Comparison of ENCODE assay signal across 21 cellular contexts in genomic region chr6:44333942-44334341, GRCh38. TPM values are rescaled to one million over a fixed set of nuclear protein-coding genes. Genes with fewer than 3 reads are reported as not detected.
A peak's percentile ranks its signal among the peaks of the same experiment; 100 is the strongest.
DNase-seq lines count a peak whose midpoint lies in the region; ATAC-seq and TF ChIP-seq lines count a peak whose summit lies in the region.
"Had no signal": no experiment of that assay in that cellular context is flagged by ENCODE, and none has a peak within 500 bp of the region (broad histone marks: within the 10 kb centered on the region; RNA-seq: fewer than 3 reads in every experiment).

No MANE protein-coding gene starts in this region.

- no peaks in the 10 kb centered on the region for H3K9me3 ChIP-seq in upper lobe of right lung

- H4K20me1 ChIP-seq in GM23338 (replicated peaks; ENCODE audit: insufficient read depth), result no peaks in the 10 kb centered on the region

- no peaks in the 10 kb centered on the region for H3K36me3 Mint-ChIP-seq in GM23338 (ENCODE audit: low read depth)
- H3K36me3 Mint-ChIP-seq: T-cell had no signal

- TF ChIP-seq CTCF in upper lobe of right lung (IDR thresholded peaks at IDR 0.05), result no peak
- no peak for TF ChIP-seq CTCF in GM23338 (conservative IDR thresholded peaks at IDR 0.05; ENCODE audit: low read depth in 2 of 2)
- no peak for TF ChIP-seq CTCF in GM10266 (IDR thresholded peaks at IDR 0.05; ENCODE audit: control insufficient read depth, insufficient read depth, low read depth, missing control alignments)

- no peaks in the 10 kb centered on the region for H3K79me2 ChIP-seq in GM23338 (replicated peaks; ENCODE audit: insufficient read depth)

- H3K4me1 ChIP-seq in upper lobe of right lung, result no peaks in the 10 kb centered on the region
- peaks cover 17% of the 10 kb centered on the region for H3K4me1 ChIP-seq in GM23338 (ENCODE audit: insufficient read depth)

- no peak overlapping the region for H3K4me2 ChIP-seq in GM23338

- peaks cover 2% of the 10 kb centered on the region for H3K27me3 Mint-ChIP-seq in GM23338 (ENCODE audit: insufficient read depth, low read depth, poor library complexity)

- no peaks in the 10 kb centered on the region for H3K36me3 ChIP-seq in upper lobe of right lung
- no peaks in the 10 kb centered on the region for H3K36me3 ChIP-seq in GM23338 (ENCODE audit: insufficient read depth)

- H3K27me3 ChIP-seq in upper lobe of right lung (peaks cover 20% of the 10 kb centered on the region), GM23338 (ENCODE audit: insufficient read depth) (no peaks in the 10 kb centered on the region)

- H2AFZ ChIP-seq in GM23338, result no peak overlapping the region

- no peaks in the 10 kb centered on the region for H3F3A ChIP-seq in GM23338 (replicated peaks; ENCODE audit: low read depth)

- H3K27ac Mint-ChIP-seq in GM23338, result no peak overlapping the region
- H3K27ac Mint-ChIP-seq: T-cell had no signal

- intact Hi-C loops in upper lobe of right lung (cut with DNase I), result no loop called here

- ATAC-seq in left lobe of liver (peak; percentile 53), upper lobe of right lung (peak; percentile 50), GM23338 (no peak)
- ATAC-seq: T-cell had no signal

- H3K27ac ChIP-seq in upper lobe of right lung (no peak overlapping the region), GM23338 (ENCODE audit: low read depth) (no peak overlapping the region)
- H3K27ac ChIP-seq: 22Rv1, RWPE1 had no signal

- no peak overlapping the region for H3K4me3 Mint-ChIP-seq in GM23338
- H3K4me3 Mint-ChIP-seq: T-cell had no signal

- H3K9me2 ChIP-seq in GM23338 (ENCODE audit: insufficient read depth), result 0 out of 2 replicates have a peak, but pooled peaks cover 8% of the 10 kb centered on the region

- no peaks in the 10 kb centered on the region for H3K9me3 Mint-ChIP-seq in GM23338
- H3K9me3 Mint-ChIP-seq: T-cell had no signal

- peaks cover 17% of the 10 kb centered on the region for H3K4me1 Mint-ChIP-seq in GM23338
- H3K4me1 Mint-ChIP-seq: T-cell had no signal

- DNase-seq in SIG-M5 treated with dmso at 0.1 percent for 504 hours (lab: John Stamatoyannopoulos, UW; ENCODE audit: unreplicated experiment) (peak; percentile 27), SIG-M5 (lab: John Stamatoyannopoulos, UW) (no peak), NOMO-1 treated with dmso at 0.1 percent for 144 hours (lab: John Stamatoyannopoulos, UW; ENCODE audit: unreplicated experiment) (peak; percentile 55), left lobe of liver (ENCODE audit: low spot score) (no peak), upper lobe of right lung (no peak), GM23338 (ENCODE audit: low spot score) (no peak), GM10266 (ENCODE audit: extremely low spot score) (no peak), NCI-H69 (lab: John Stamatoyannopoulos, UW) (no peak)
- DNase-seq: DMS153, EL, IMR-90, NCI-H1092 treated with DMSO at 0.1 percent for 48 hours, NCI-H1694 treated with DMSO at 0.1 percent for 48 hours, NCI-H446, NCI-H748 treated with DMSO at 0.1 percent for 48 hours, T-cell had no signal

- H3K4me3 ChIP-seq in upper lobe of right lung, result no peak overlapping the region
- no peak overlapping the region for H3K4me3 ChIP-seq in GM23338

TF ChIP-seq in GM23338, 12 proteins besides CTCF, POLR2A, EP300 and RAD21 (continues in another document):
- no peak for TF ChIP-seq ZNF114 (CRISPR knock-in tag; IDR thresholded peaks at IDR 0.05)
- TF ChIP-seq CREB1 (CRISPR knock-in tag; IDR thresholded peaks at IDR 0.05; ENCODE audit: low read depth), result no peak
- TF ChIP-seq NANOG (IDR thresholded peaks at IDR 0.05; ENCODE audit: borderline replicate concordance), result no peak
- TF ChIP-seq JUNB (IDR thresholded peaks at IDR 0.05; ENCODE audit: unreplicated experiment), result no peak
- no peak for TF ChIP-seq EZH2 (IDR thresholded peaks at IDR 0.05; ENCODE audit: low read depth, unreplicated experiment)
- TF ChIP-seq POLR2AphosphoS5 (IDR thresholded peaks at IDR 0.05; ENCODE audit: low read depth), result no peak
- no peak for TF ChIP-seq ZNF462 (CRISPR knock-in tag; IDR thresholded peaks at IDR 0.05)

RNA-seq across cellular contexts. Expression of gene SPATS1, which starts 8.5 kb away (rescaled TPM):
- total RNA-seq in left lobe of liver (not detected), upper lobe of right lung (not detected)
- not detected in 2 replicates for total RNA-seq in GM23338 (2014; rRNA removed; shearing (Covaris generic))
- not detected in 2 replicates for polyA plus RNA-seq in GM23338 (2016; fragmentation: Nextera tagmentation; extraction: Ambion mirVana)
- total RNA-seq: H4, IMR-90, LHCN-M2, T-cell had no signal
- polyA plus RNA-seq: BJ, IMR-90 had no signal

RNA-seq across cellular contexts. Expression of gene AARS2, which starts 20.8 kb away (rescaled TPM):
- 7.7 TPM for total RNA-seq in left lobe of liver
- 11.8 TPM for total RNA-seq in upper lobe of right lung
- 19.8 and 23.2 TPM in 2 replicates for total RNA-seq in GM23338 (2014; rRNA removed; shearing (Covaris generic))
- 5.5 and 6.5 TPM in 2 replicates for polyA plus RNA-seq in GM23338 (2016; fragmentation: Nextera tagmentation; extraction: Ambion mirVana)

RNA-seq across cellular contexts. Expression of gene CDC5L, which starts 53.6 kb away (rescaled TPM):
- total RNA-seq in left lobe of liver, result 10.2 TPM
- 17.8 TPM for total RNA-seq in upper lobe of right lung
- total RNA-seq in GM23338 (2014; rRNA removed; shearing (Covaris generic)), result 28.1 and 32.5 TPM in 2 replicates
- 24.6 and 27.0 TPM in 2 replicates for polyA plus RNA-seq in GM23338 (2016; fragmentation: Nextera tagmentation; extraction: Ambion mirVana)

Comparison
In these comparisons a context has a peak if more than half of its experiments do, and no peak if none do; other contexts are left out.
1. DNase-seq: peak in SIG-M5 treated with dmso at 0.1 percent for 504 hours (single experiment) and NOMO-1 treated with dmso at 0.1 percent for 144 hours (single experiment); none in SIG-M5 (single experiment), left lobe of liver (single experiment), upper lobe of right lung (single experiment), GM23338 (single experiment), GM10266 (single experiment) and NCI-H69 (single experiment).